19 cellular contexts compared by ENCODE assay signal in the genomic region with DNA sequence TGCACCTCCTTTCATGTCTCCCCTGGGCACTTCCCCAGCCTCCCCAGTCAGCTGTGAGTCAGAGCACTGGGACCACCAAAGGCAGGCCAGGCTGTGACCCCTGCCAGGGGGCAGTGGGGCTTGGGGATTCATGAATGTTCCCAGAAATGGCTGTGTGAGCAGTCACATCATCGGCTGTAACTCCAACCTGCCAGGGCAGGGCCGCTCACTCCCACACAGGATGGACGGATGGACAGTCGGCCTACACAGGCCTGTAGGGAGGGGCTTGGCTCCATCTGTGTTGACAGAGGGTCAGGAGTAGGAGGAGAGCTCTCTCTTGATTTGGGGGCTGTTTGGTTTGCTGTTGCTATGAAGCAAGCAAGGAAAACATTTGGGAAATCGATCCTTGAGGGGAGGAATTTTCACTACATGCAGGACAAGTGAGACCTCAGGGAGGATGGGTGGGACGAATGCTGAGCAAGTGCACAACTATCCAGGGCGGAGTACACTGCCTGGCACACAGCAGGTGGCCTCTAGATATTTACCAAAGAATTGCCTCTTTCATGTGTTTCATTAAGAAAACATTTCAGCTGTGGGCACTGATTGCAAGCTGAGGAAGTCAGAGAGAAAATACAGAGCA. TPM values are rescaled to one million over a fixed set of nuclear protein-coding genes. Genes with fewer than 3 reads are reported as not detected.
A peak's percentile ranks its signal among the peaks of the same experiment; 100 is the strongest.
DNase-seq lines count a peak whose midpoint lies in the region; ATAC-seq lines count a peak whose summit lies in the region.
"Had no signal": no experiment of that assay in that cellular context is flagged by ENCODE, and none has a peak within 500 bp of the region (broad histone marks: within the 10 kb centered on the region; RNA-seq: fewer than 3 reads in every experiment).

No MANE protein-coding gene starts in this region.

- CTCF ChIA-PET in CD8-positive, alpha-beta memory T cell (lab: Charles Lee): no interaction called here

- peaks cover 0 to 2% (median 0%) of the 10 kb centered on the region in 5 donors for H3K9me3 Mint-ChIP-seq in CD8-positive, alpha-beta memory T cell
- H3K9me3 Mint-ChIP-seq: activated T-cell treated with anti-CD3 and anti-CD28 coated beads, Interleukin-2, amount 50 U/mL, for 24 hours; type B pancreatic cell had no signal

- H3K36me3 Mint-ChIP-seq in CD8-positive, alpha-beta memory T cell: no peaks in the 10 kb centered on the region
- H3K36me3 Mint-ChIP-seq: type B pancreatic cell had no signal

- H3K9me3 ChIP-seq in adipocyte (ENCODE audit: control insufficient read depth, low read length): no peaks in the 10 kb centered on the region
- no peaks in the 10 kb centered on the region for H3K9me3 ChIP-seq in CD8-positive, alpha-beta memory T cell (ENCODE audit: low read length)
- H3K9me3 ChIP-seq: adrenal gland, gastroesophageal sphincter, prostate gland had no signal

- H3K27ac ChIP-seq in ACC112 (ENCODE audit: low read depth, low read length): peak overlapping the region; percentile 87
- no peak overlapping the region for H3K27ac ChIP-seq in CD8-positive, alpha-beta memory T cell (ENCODE audit: low read depth, low read length)
- H3K27ac ChIP-seq: adrenal gland, gastroesophageal sphincter, prostate gland had no signal

- no peak for ATAC-seq in HG02623 (IDR thresholded peaks at IDR 0.05; ENCODE audit: unreplicated experiment)
- ATAC-seq in GM21723 (IDR thresholded peaks at IDR 0.05; ENCODE audit: unreplicated experiment): no peak
- ATAC-seq: activated CD4-positive, alpha-beta T cell treated with anti-CD3 and anti-CD28 coated beads for 36 hours; gastroesophageal sphincter; GM12878 had no signal

- H3K27me3 Mint-ChIP-seq in CD8-positive, alpha-beta memory T cell: peaks cover 30 to 57% of the 10 kb centered on the region in 2 donors

- POLR2A ChIA-PET in CD8-positive, alpha-beta memory T cell (lab: Charles Lee): no interaction called here

- peaks cover 0 to 6% (median 0%) of the 10 kb centered on the region in 3 donors for H3K4me1 Mint-ChIP-seq in CD8-positive, alpha-beta memory T cell
- H3K4me1 Mint-ChIP-seq: activated CD4-positive, alpha-beta T cell treated with anti-CD3 and anti-CD28 coated beads for 36 hours had no signal

- H3K4me1 ChIP-seq in ACC112 (ENCODE audit: control insufficient read depth, insufficient read depth, low read length, unreplicated experiment) (peaks cover 53% of the 10 kb centered on the region), adipocyte (ENCODE audit: control insufficient read depth, insufficient read depth, low read length) (peaks cover 10% of the 10 kb centered on the region)
- no peaks in the 10 kb centered on the region for H3K4me1 ChIP-seq in CD8-positive, alpha-beta memory T cell (ENCODE audit: insufficient read depth, low read length)
- H3K4me1 ChIP-seq: adrenal gland had no signal

- H3K4me3 Mint-ChIP-seq in CD8-positive, alpha-beta memory T cell: no peak overlapping the region
- H3K4me3 Mint-ChIP-seq: activated CD4-positive, alpha-beta T cell treated with anti-CD3 and anti-CD28 coated beads for 36 hours; activated T-cell treated with anti-CD3 and anti-CD28 coated beads, Interleukin-2, amount 50 U/mL, for 24 hours; type B pancreatic cell had no signal

- no peak overlapping the region for H2AFZ ChIP-seq in ACC112 (ENCODE audit: low read length, unreplicated experiment)

- H3K4me3 ChIP-seq in ACC112 (ENCODE audit: low read depth, low read length): no peak overlapping the region
- no peak overlapping the region for H3K4me3 ChIP-seq in adipocyte (ENCODE audit: low read length)
- no peak overlapping the region for H3K4me3 ChIP-seq in CD8-positive, alpha-beta memory T cell (ENCODE audit: low read length)
- H3K4me3 ChIP-seq: adrenal gland, gastroesophageal sphincter, GM12878, prostate gland had no signal

- DNase-seq in HT1080 (ENCODE audit: low read depth): peak; percentile 94
- peak; percentile 19 for DNase-seq in adipocyte (ENCODE audit: low read depth)
- DNase-seq in left kidney (ENCODE audit: low read depth, low spot score): peak; percentile 87
- no peak for DNase-seq in NCI-H2107 (lab: John Stamatoyannopoulos, UW)
- no peak for DNase-seq in CD8-positive, alpha-beta memory T cell
- DNase-seq: activated CD4-positive, alpha-beta T cell treated with anti-CD3 and anti-CD28 coated beads for 36 hours; activated T-cell treated with anti-CD3 and anti-CD28 coated beads, Interleukin-2, amount 50 U/mL, for 24 hours; adrenal gland; DMS79 treated with DMSO at 0.1 percent for 48 hours; effector CD8-positive, alpha-beta T cell; OCI-M1 had no signal

- H3K36me3 ChIP-seq in ACC112 (ENCODE audit: insufficient read depth, low read length): no peaks in the 10 kb centered on the region
- H3K36me3 ChIP-seq in adipocyte (ENCODE audit: control insufficient read depth, insufficient read depth, low read length, severe bottlenecking): no peaks in the 10 kb centered on the region
- no peaks in the 10 kb centered on the region for H3K36me3 ChIP-seq in CD8-positive, alpha-beta memory T cell (ENCODE audit: insufficient read depth, low read length)
- H3K36me3 ChIP-seq: adrenal gland, gastroesophageal sphincter, prostate gland had no signal

- H3K79me2 ChIP-seq in ACC112 (ENCODE audit: control insufficient read depth, insufficient read depth, low read length, unreplicated experiment): no peaks in the 10 kb centered on the region

- peak overlapping the region in 1 of 8 donors; percentile 65 for H3K27ac Mint-ChIP-seq in CD8-positive, alpha-beta memory T cell
- H3K27ac Mint-ChIP-seq: activated CD4-positive, alpha-beta T cell treated with anti-CD3 and anti-CD28 coated beads for 36 hours; activated T-cell treated with anti-CD3 and anti-CD28 coated beads, Interleukin-2, amount 50 U/mL, for 24 hours had no signal

- H3K27me3 ChIP-seq in ACC112 (ENCODE audit: insufficient read depth, low read length) (peaks cover 11% of the 10 kb centered on the region), adipocyte (replicated peaks; ENCODE audit: control insufficient read depth, insufficient read depth, low read length) (peaks cover 30% of the 10 kb centered on the region)
- peaks cover 4% of the 10 kb centered on the region for H3K27me3 ChIP-seq in CD8-positive, alpha-beta memory T cell (ENCODE audit: insufficient read depth, low read length, poor library complexity, severe bottlenecking)

- H3K9ac ChIP-seq in adipocyte (ENCODE audit: low read length): no peak overlapping the region

RNA-seq across cellular contexts. Expression of a gene that starts 2.9 kb away (rescaled TPM):
- 0.48 TPM in 1 of 2 replicates, not detected in the other for total RNA-seq in HT1080 (2014; rRNA removed; shearing (Covaris generic))
- 0.08 TPM in 1 of 2 replicates, not detected in the other for polyA plus RNA-seq in HT1080 (2015; cell fraction: cytosol; rRNA removed)
- 0.20 and 0.74 TPM in 2 replicates for polyA plus RNA-seq in HT1080 (2015; cell fraction: nucleus; rRNA removed)
- total RNA-seq in CD8-positive, alpha-beta memory T cell: not detected
- not detected for polyA plus RNA-seq in CD8-positive, alpha-beta memory T cell
- total RNA-seq: activated CD4-positive, alpha-beta T cell treated with anti-CD3 and anti-CD28 coated beads for 36 hours; gastroesophageal sphincter; prostate gland; T-helper 1 cell treated with Interleukin-12 subunit alpha and Interleukin-12 subunit beta and Interleukin-4 antibody, amounts not matched to agents 30 ng/mL and 1 ng/mL, for 36 hours had no signal
- polyA plus RNA-seq: GM12878 had no signal

RNA-seq across cellular contexts. Expression of a gene that starts 12.5 kb away (rescaled TPM):
- not detected in 2 replicates for total RNA-seq in HT1080 (2014; rRNA removed; shearing (Covaris generic))
- polyA plus RNA-seq in HT1080 (2015; cell fraction: cytosol; rRNA removed): 0.01 and 0.03 TPM in 2 replicates
- not detected in 2 replicates for polyA plus RNA-seq in HT1080 (2015; cell fraction: nucleus; rRNA removed)
- not detected for total RNA-seq in CD8-positive, alpha-beta memory T cell
- polyA plus RNA-seq in CD8-positive, alpha-beta memory T cell: not detected
- total RNA-seq: activated CD4-positive, alpha-beta T cell treated with anti-CD3 and anti-CD28 coated beads for 36 hours; adrenal gland; gastroesophageal sphincter; GM12878; prostate gland; T-helper 1 cell treated with Interleukin-12 subunit alpha and Interleukin-12 subunit beta and Interleukin-4 antibody, amounts not matched to agents 30 ng/mL and 1 ng/mL, for 36 hours had no signal
- polyA plus RNA-seq: adrenal gland had no signal

RNA-seq across cellular contexts. Expression of a gene that starts 35.7 kb away (rescaled TPM):
- total RNA-seq in HT1080 (2014; rRNA removed; shearing (Covaris generic)): not detected in 2 replicates
- 3.7 and 4.2 TPM in 2 replicates for polyA plus RNA-seq in HT1080 (2015; cell fraction: cytosol; rRNA removed)
- polyA plus RNA-seq in HT1080 (2015; cell fraction: nucleus; rRNA removed): 5.1 and 5.7 TPM in 2 replicates
- 1 to 10 TPM; 3.5 to 4.5 TPM for total RNA-seq in CD8-positive, alpha-beta memory T cell
- 11.1 TPM for polyA plus RNA-seq in CD8-positive, alpha-beta memory T cell

Comparison
In these comparisons a context has a peak if more than half of its experiments do, and no peak if none do; other contexts are left out.
1. DNase-seq: peak in HT1080 (single experiment), adipocyte (single experiment) and left kidney (single experiment); none in NCI-H2107 (single experiment) and CD8-positive, alpha-beta memory T cell (0 of 5).